In the genomic region with DNA sequence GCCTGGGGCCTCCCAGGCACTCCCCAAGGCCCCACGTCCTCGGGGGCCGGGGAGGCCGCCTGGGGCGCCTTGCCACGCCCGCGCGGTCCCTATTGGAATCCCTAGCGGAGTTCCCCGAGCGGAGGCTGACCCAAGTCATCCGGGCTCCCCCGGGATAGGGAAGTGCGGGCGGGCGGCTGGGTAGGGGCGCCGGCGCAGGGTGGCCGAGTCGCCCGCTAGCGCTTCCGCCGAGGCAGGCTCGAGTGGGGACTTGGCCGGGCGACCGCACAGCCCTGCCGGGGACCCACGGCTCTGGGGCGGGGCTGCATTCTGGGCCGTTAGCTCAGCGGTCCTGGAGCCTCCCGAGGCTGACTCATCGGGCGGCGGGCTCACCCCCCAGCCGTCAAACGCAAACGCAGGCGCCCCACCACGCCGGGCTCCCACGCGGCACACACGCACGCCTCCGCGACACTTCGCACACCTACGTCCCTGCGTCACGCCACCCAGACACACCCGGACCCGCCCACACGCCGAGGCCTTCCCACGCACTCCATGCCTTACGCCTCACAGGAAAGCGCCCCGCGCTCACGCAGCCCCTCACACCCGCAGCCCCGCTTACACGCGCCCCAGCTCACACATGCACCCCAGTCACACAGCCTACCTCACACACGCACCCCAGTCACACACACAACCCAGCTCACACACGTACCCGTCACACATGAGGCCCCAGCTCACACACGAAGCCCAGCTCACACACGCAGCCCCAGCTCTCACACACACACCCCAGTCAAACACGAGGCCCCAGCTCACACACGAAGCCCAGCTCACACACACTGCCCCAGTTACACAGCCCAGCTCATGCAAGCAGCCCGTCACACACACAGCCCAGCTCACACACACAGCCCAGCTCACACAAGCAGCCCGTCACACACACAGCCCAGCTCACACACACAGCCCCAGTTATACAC, we compare ENCODE assay signal across 8 cellular contexts. TPM values are rescaled to one million over a fixed set of nuclear protein-coding genes. Genes with fewer than 3 reads are reported as not detected.
DNase-seq lines count a peak whose midpoint lies in the region; ATAC-seq and TF ChIP-seq lines count a peak whose summit lies in the region.

No MANE protein-coding gene starts in this region.

- H3K9me3 Mint-ChIP-seq in activated CD4-positive, alpha-beta memory T cell treated with anti-CD3 and anti-CD28 coated beads for 36 hours: no peaks in the 10 kb centered on the region

- H3K27ac Mint-ChIP-seq in activated CD4-positive, alpha-beta memory T cell treated with anti-CD3 and anti-CD28 coated beads for 36 hours: no peak overlapping the region

- intact Hi-C loops in activated CD4-positive, alpha-beta memory T cell treated with anti-CD3 and anti-CD28 coated beads for 36 hours (cut with micrococcal nuclease): loop anchor here (1.0 kb wide), 1 partner anchor 35 kb away; no protein-coding TSS in a partner anchor
- intact Hi-C loops in dorsolateral prefrontal cortex (cut with DNase I) (loop anchor here in 1 of 2 donors (5.0 kb wide), 1 partner anchor 49 kb away; no protein-coding TSS in a partner anchor), lower lobe of right lung (cut with DNase I) (no loop called here)

- peaks cover 49% of the 10 kb centered on the region for H3K4me1 ChIP-seq in lower lobe of right lung

- H3K27me3 Mint-ChIP-seq in activated CD4-positive, alpha-beta memory T cell treated with anti-CD3 and anti-CD28 coated beads for 36 hours: peaks cover 12% of the 10 kb centered on the region

- TF ChIP-seq CTCF in BJ (IDR thresholded peaks at IDR 0.05; ENCODE audit: insufficient read depth, low read depth, low read length): no peak
- peak in 1 of 56 donors; percentile 7 for TF ChIP-seq CTCF in dorsolateral prefrontal cortex (IDR thresholded peaks at IDR 0.05 in 54 of 56, conservative IDR thresholded peaks at IDR 0.05 in 2 of 56; ENCODE audit: low read depth in 1 of 56, partially characterized antibody in 56 of 56)
- TF ChIP-seq CTCF in lower lobe of right lung (IDR thresholded peaks at IDR 0.05): no peak

- H3K36me3 ChIP-seq in BJ (ENCODE audit: control insufficient read depth, insufficient read depth, low read length) (0 out of 2 replicates have a peak, but pooled peaks cover 4% of the 10 kb centered on the region), lower lobe of right lung (peaks cover 4% of the 10 kb centered on the region)

- DNase-seq in BJ (ENCODE audit: low read depth): no peak
- DNase-seq in Jurkat, Clone E6-1 (ENCODE audit: low read depth, low spot score): no peak
- peak; percentile 78 for DNase-seq in activated CD4-positive, alpha-beta memory T cell treated with anti-CD3 and anti-CD28 coated beads for 36 hours
- DNase-seq in dorsolateral prefrontal cortex: peak in 8 of 10 donors; percentile 56 to 92 (median 73)
- DNase-seq in lower lobe of right lung: peak; percentile 77
- DNase-seq in stimulated activated CD4-positive, alpha-beta T cell treated with anti-CD3 and anti-CD28 coated beads, TNF-alpha, amount 100 ng/mL, for 1 hour (ENCODE audit: low read depth in 3 of 3, low spot score in 1 of 3): peak; percentile 63 to 85 (median 74)

- H3K27me3 ChIP-seq in BJ (ENCODE audit: control insufficient read depth, insufficient read depth, low read length) (no peaks in the 10 kb centered on the region), dorsolateral prefrontal cortex (no peaks in the 10 kb centered on the region), lower lobe of right lung (ENCODE audit: low read depth) (peaks cover 8% of the 10 kb centered on the region)

- H3K36me3 Mint-ChIP-seq in activated CD4-positive, alpha-beta memory T cell treated with anti-CD3 and anti-CD28 coated beads for 36 hours: no peaks in the 10 kb centered on the region

- peak overlapping the region; percentile 68 for H3K4me3 ChIP-seq in BJ (ENCODE audit: low read depth, low read length)
- peak overlapping the region; percentile 36 for H3K4me3 ChIP-seq in Jurkat, Clone E6-1 (ENCODE audit: low read length)
- H3K4me3 ChIP-seq in dorsolateral prefrontal cortex: peak overlapping the region; percentile 54 to 92 (median 80)
- H3K4me3 ChIP-seq in lower lobe of right lung: peak overlapping the region; percentile 73

- CTCF ChIA-PET in BJ (lab: Yijun Ruan, JAX): interaction anchor here (0.7 to 10.8 kb wide), 8 partner anchors 12 to 319 kb away, joined by 3 to 78 read pairs (median 5); partner anchors contain the start of gene ARCN1
- CTCF ChIA-PET in activated CD4-positive, alpha-beta memory T cell treated with anti-CD3 and anti-CD28 coated beads for 36 hours (lab: Charles Lee): interaction anchor here (0.6 to 11.7 kb wide), 9 partner anchors 9 to 321 kb away, joined by 3 to 137 read pairs (median 4); partner anchors contain the start of gene ARCN1

- H3K4me1 Mint-ChIP-seq in activated CD4-positive, alpha-beta memory T cell treated with anti-CD3 and anti-CD28 coated beads for 36 hours (ENCODE audit: low read depth): peaks cover 22% of the 10 kb centered on the region

- POLR2A ChIA-PET in BJ (lab: Charles Lee): interaction anchor here (2.2 kb wide), 1 partner anchor 10 kb away, joined by 20 read pairs; no protein-coding TSS in a partner anchor
- POLR2A ChIA-PET in activated CD4-positive, alpha-beta memory T cell treated with anti-CD3 and anti-CD28 coated beads for 36 hours (lab: Charles Lee): interaction anchor here (0.6 to 1.7 kb wide), 4 partner anchors 14 to 1677 kb away, joined by 4 to 5 read pairs (median 4); partner anchors contain the start of genes ARCN1 and UBE4A

- peak; percentile 77 to 81 for ATAC-seq in lower lobe of right lung
- ATAC-seq in GM18505 (IDR thresholded peaks at IDR 0.05; ENCODE audit: unreplicated experiment): no peak
- no peak for ATAC-seq in HG03025 (IDR thresholded peaks at IDR 0.05; ENCODE audit: low FRiP score, unreplicated experiment)

- H3K4me3 Mint-ChIP-seq in activated CD4-positive, alpha-beta memory T cell treated with anti-CD3 and anti-CD28 coated beads for 36 hours: peak overlapping the region; percentile 54

- H3K27ac ChIP-seq in dorsolateral prefrontal cortex (peak overlapping the region; percentile 77 to 99 (median 98)), lower lobe of right lung (peak overlapping the region; percentile 90)

- TF ChIP-seq POLR2A in GM18505 (IDR thresholded peaks at IDR 0.05; ENCODE audit: borderline replicate concordance, extremely low read depth, insufficient read depth, insufficient read length): no peak

- no peaks in the 10 kb centered on the region for H3K9me3 ChIP-seq in lower lobe of right lung

RNA-seq across cellular contexts. Expression of gene PHLDB1, which starts 1.1 kb away (rescaled TPM):
- 51.1 and 74.7 TPM in 2 replicates for polyA plus RNA-seq in BJ (2011; rRNA removed)
- polyA minus RNA-seq in BJ (2011; rRNA and poly(A)+ RNA removed): 75.4 and 90.5 TPM in 2 replicates
- polyA plus RNA-seq in Jurkat, Clone E6-1 (2012; ENCODE audit: insufficient read depth, insufficient read length): 2.6 TPM
- 1 to 10 TPM; 2.0 to 2.4 TPM for total RNA-seq in activated CD4-positive, alpha-beta memory T cell treated with anti-CD3 and anti-CD28 coated beads for 36 hours
- total RNA-seq in dorsolateral prefrontal cortex: 100 to 1,000 TPM in 117 of 120 experiments, 10 to 100 TPM in 3; 68.2 to 983 (median 256) TPM
- total RNA-seq in lower lobe of right lung: 71.8 TPM

RNA-seq across cellular contexts. Expression of gene ARCN1, which starts 36.3 kb away (rescaled TPM):
- 206 and 286 TPM in 2 replicates for polyA plus RNA-seq in BJ (2011; rRNA removed)
- 106 and 126 TPM in 2 replicates for polyA minus RNA-seq in BJ (2011; rRNA and poly(A)+ RNA removed)
- polyA plus RNA-seq in Jurkat, Clone E6-1 (2012; ENCODE audit: insufficient read depth, insufficient read length): 114 TPM
- 100 to 1,000 TPM; 180 to 182 TPM for total RNA-seq in activated CD4-positive, alpha-beta memory T cell treated with anti-CD3 and anti-CD28 coated beads for 36 hours
- 100 to 1,000 TPM in 36 of 120 experiments, 10 to 100 TPM in 84; 67.9 to 122 (median 95.9) TPM for total RNA-seq in dorsolateral prefrontal cortex
- total RNA-seq in lower lobe of right lung: 122 TPM

RNA-seq across cellular contexts. Expression of gene IFT46, which starts 42.8 kb away (rescaled TPM):
- 34.8 and 41.4 TPM in 2 replicates for polyA plus RNA-seq in BJ (2011; rRNA removed)
- 13.6 and 20.9 TPM in 2 replicates for polyA minus RNA-seq in BJ (2011; rRNA and poly(A)+ RNA removed)
- polyA plus RNA-seq in Jurkat, Clone E6-1 (2012; ENCODE audit: insufficient read depth, insufficient read length): 15.1 TPM
- total RNA-seq in activated CD4-positive, alpha-beta memory T cell treated with anti-CD3 and anti-CD28 coated beads for 36 hours: 10 to 100 TPM; 16.0 to 17.1 TPM
- total RNA-seq in dorsolateral prefrontal cortex: 10 to 100 TPM; 28.5 to 49.1 (median 37.4) TPM
- 18.5 TPM for total RNA-seq in lower lobe of right lung

Comparison
In these comparisons a context has a peak if more than half of its experiments do, and no peak if none do; other contexts are left out.
1. DNase-seq: peak in activated CD4-positive, alpha-beta memory T cell treated with anti-CD3 and anti-CD28 coated beads for 36 hours (single experiment), dorsolateral prefrontal cortex (8 of 10), lower lobe of right lung (single experiment) and stimulated activated CD4-positive, alpha-beta T cell treated with anti-CD3 and anti-CD28 coated beads, TNF-alpha, amount 100 ng/mL, for 1 hour (3 of 3); none in BJ (single experiment) and Jurkat, Clone E6-1 (single experiment).
2. ATAC-seq: peak in lower lobe of right lung (2 of 2); none in GM18505 (single experiment) and HG03025 (single experiment).
3. RNA of gene PHLDB1, which starts 1.1 kb away (total RNA-seq): 68.2 to 983 TPM in dorsolateral prefrontal cortex and 71.8 TPM in lower lobe of right lung (single experiment); 2.0 to 2.4 TPM in activated CD4-positive, alpha-beta memory T cell treated with anti-CD3 and anti-CD28 coated beads for 36 hours; every median in the first group is over 10 times any median in the second.
4. Peak in every context shown above with its lines, with median percentiles within 50 percentile points of each other: H3K4me3 ChIP-seq.